Comparison of ENCODE assay signal across 21 cellular contexts in the genomic region with DNA sequence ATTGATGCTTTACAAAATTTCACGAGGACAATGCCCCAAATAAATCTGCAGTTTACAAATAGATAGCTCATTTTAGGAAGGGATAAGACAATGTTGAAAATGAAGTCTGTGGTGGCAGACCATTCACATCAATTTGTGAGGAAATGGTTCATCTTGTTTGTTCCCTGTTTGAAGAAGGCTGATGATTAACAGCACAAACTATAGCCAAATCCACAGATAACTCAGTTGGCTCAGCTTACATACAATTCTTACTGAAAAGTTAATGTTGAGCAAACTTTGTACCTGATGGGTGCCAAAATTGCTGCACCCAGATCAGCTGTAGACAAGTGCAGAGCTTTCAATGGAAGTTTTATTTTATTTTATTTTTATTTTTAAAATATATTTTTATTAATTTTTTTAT.
"Had no signal": no experiment of that assay in that cellular context is flagged by ENCODE, and none has a peak within 500 bp of the region (broad histone marks: within the 10 kb centered on the region; RNA-seq: fewer than 3 reads in every experiment).

No MANE protein-coding gene starts in this region.

- H3K9me3 ChIP-seq: esophagus muscularis mucosa, gastroesophageal sphincter, lower lobe of right lung, mucosa of descending colon had no signal

- H3K4me3 ChIP-seq: coronary artery, dorsolateral prefrontal cortex, esophagus muscularis mucosa, gastroesophageal sphincter, heart left ventricle, hepatocyte, left ventricle myocardium inferior, lower lobe of right lung, mucosa of descending colon had no signal

- H3K79me2 ChIP-seq: hepatocyte had no signal

- H3K4me1 ChIP-seq: esophagus muscularis mucosa, foreskin keratinocyte, gastroesophageal sphincter, left ventricle myocardium inferior, lower lobe of right lung had no signal

- H2AFZ ChIP-seq: hepatocyte had no signal

- FAIRE-seq: endothelial cell of umbilical vein, frontal cortex had no signal

- H3K27me3 ChIP-seq: esophagus muscularis mucosa, foreskin keratinocyte, gastroesophageal sphincter, heart left ventricle, hepatocyte had no signal

- DNase-seq: cerebellar nuclear complex; dermis blood vessel endothelial cell; dorsolateral prefrontal cortex; effector CD4-positive, alpha-beta T cell; effector memory CD4-positive, alpha-beta T cell; foreskin keratinocyte; heart left ventricle; hypothalamus; immature natural killer cell; islet precursor cell; left cardiac atrium; left ventricle myocardium inferior; lower lobe of right lung; mesenchymal stem cell; mucosa of descending colon had no signal

- H3K27ac ChIP-seq: coronary artery, dorsolateral prefrontal cortex, esophagus muscularis mucosa, foreskin keratinocyte, gastroesophageal sphincter, heart left ventricle, hepatocyte, left ventricle myocardium inferior, lower lobe of right lung had no signal

- H3K4me2 ChIP-seq: hepatocyte had no signal

- H3K36me3 ChIP-seq: esophagus muscularis mucosa, gastroesophageal sphincter, heart left ventricle, left ventricle myocardium inferior, lower lobe of right lung had no signal

- ATAC-seq: foreskin keratinocyte, gastroesophageal sphincter, heart left ventricle, lower lobe of right lung, mucosa of descending colon had no signal
